21 cellular contexts compared by ENCODE assay signal in genomic region chr5:55851675-55851979, GRCh38. TPM values are rescaled to one million over a fixed set of nuclear protein-coding genes. Genes with fewer than 3 reads are reported as not detected.
A peak's percentile ranks its signal among the peaks of the same experiment; 100 is the strongest.
DNase-seq lines count a peak whose midpoint lies in the region; ATAC-seq and TF ChIP-seq lines count a peak whose summit lies in the region.
"Had no signal": no experiment of that assay in that cellular context is flagged by ENCODE, and none has a peak within 500 bp of the region (broad histone marks: within the 10 kb centered on the region; RNA-seq: fewer than 3 reads in every experiment).

No MANE protein-coding gene starts in this region.

- WGBS in right lobe of liver (ENCODE audit: insufficient coverage, low coverage, low lambda C conversion rate, missing lambda C conversion rate) = 86% methylated on average over 2 of the region's 2 CpGs

- CTCF ChIA-PET in naive thymus-derived CD4-positive, alpha-beta T cell (lab: Charles Lee) = no interaction called here

- H3K27me3 ChIP-seq in brain microvascular endothelial cell (replicated peaks) (no peaks in the 10 kb centered on the region), right lobe of liver (no peaks in the 10 kb centered on the region)
- no peaks in the 10 kb centered on the region for H3K27me3 ChIP-seq in naive thymus-derived CD4-positive, alpha-beta T cell (ENCODE audit: control insufficient read depth in 2 of 2, insufficient read depth in 2 of 2, low read length in 2 of 2)
- H3K27me3 ChIP-seq: esophagus muscularis mucosa, left lung had no signal

- H3K9me3 ChIP-seq in naive thymus-derived CD4-positive, alpha-beta T cell (ENCODE audit: control insufficient read depth in 2 of 3, low read length in 3 of 3) = no peaks in the 10 kb centered on the region
- no peaks in the 10 kb centered on the region for H3K9me3 ChIP-seq in right lobe of liver
- H3K9me3 ChIP-seq: esophagus muscularis mucosa, left lung, neutrophil had no signal

- H3K36me3 Mint-ChIP-seq in CD14-positive monocyte (no peaks in the 10 kb centered on the region), osteocyte (ENCODE audit: unreplicated experiment) (no peaks in the 10 kb centered on the region)
- H3K36me3 Mint-ChIP-seq in naive thymus-derived CD4-positive, alpha-beta T cell = peaks cover 0 to 5% (median 0%) of the 10 kb centered on the region in 5 donors

- no peak overlapping the region for H3K4me3 Mint-ChIP-seq in CD14-positive monocyte
- H3K4me3 Mint-ChIP-seq in osteocyte (ENCODE audit: unreplicated experiment) = no peak overlapping the region
- H3K4me3 Mint-ChIP-seq in naive thymus-derived CD4-positive, alpha-beta T cell = no peak overlapping the region

- H3K27ac ChIP-seq in brain microvascular endothelial cell (peak overlapping the region; percentile 78), right lobe of liver (no peak overlapping the region)
- H3K27ac ChIP-seq in naive thymus-derived CD4-positive, alpha-beta T cell (ENCODE audit: low read depth, low read length) = no peak overlapping the region
- H3K27ac ChIP-seq: esophagus muscularis mucosa, left lung, neutrophil had no signal

- ATAC-seq in naive thymus-derived CD4-positive, alpha-beta T cell = no peak
- no peak for ATAC-seq in right lobe of liver

- in situ Hi-C loops in brain microvascular endothelial cell (cut with HindIII; ENCODE audit: low pct_ligation_motif_present, low sequenced_read_pairs) = no loop called here

- H3K36me3 ChIP-seq in brain microvascular endothelial cell (replicated peaks) (no peaks in the 10 kb centered on the region), right lobe of liver (no peaks in the 10 kb centered on the region)
- no peaks in the 10 kb centered on the region for H3K36me3 ChIP-seq in naive thymus-derived CD4-positive, alpha-beta T cell (ENCODE audit: control insufficient read depth in 2 of 3, insufficient read depth in 3 of 3, low read length in 3 of 3)
- H3K36me3 ChIP-seq: esophagus muscularis mucosa, left lung, neutrophil had no signal

- intact Hi-C loops in CD14-positive monocyte (cut with micrococcal nuclease) (no loop called here), right lobe of liver (cut with DNase I) (no loop called here)
- intact Hi-C loops in naive thymus-derived CD4-positive, alpha-beta T cell (cut with micrococcal nuclease) = no loop called here

- H3K4me1 ChIP-seq in naive thymus-derived CD4-positive, alpha-beta T cell (ENCODE audit: control insufficient read depth in 2 of 2, insufficient read depth in 2 of 2, low read length in 2 of 2) = peaks cover 8 to 14% of the 10 kb centered on the region in 2 donors
- H3K4me1 ChIP-seq in right lobe of liver = no peaks in the 10 kb centered on the region
- H3K4me1 ChIP-seq: esophagus muscularis mucosa, left lung had no signal

- H3K4me3 ChIP-seq in brain microvascular endothelial cell (ENCODE audit: low read depth, low read length) = peak overlapping the region; percentile 25
- no peak overlapping the region for H3K4me3 ChIP-seq in naive thymus-derived CD4-positive, alpha-beta T cell (ENCODE audit: low read length)
- no peak overlapping the region for H3K4me3 ChIP-seq in right lobe of liver
- H3K4me3 ChIP-seq: esophagus muscularis mucosa, left lung had no signal

- H3K27me3 Mint-ChIP-seq in CD14-positive monocyte (ENCODE audit: low read depth in 3 of 3) (peaks cover 1 to 3% (median 2%) of the 10 kb centered on the region in 3 donors), osteocyte (ENCODE audit: unreplicated experiment) (no peaks in the 10 kb centered on the region)
- H3K27me3 Mint-ChIP-seq in naive thymus-derived CD4-positive, alpha-beta T cell = peaks cover 0 to 5% (median 4%) of the 10 kb centered on the region in 5 donors

- TF ChIP-seq CTCF in CD14-positive monocyte (IDR thresholded peaks at IDR 0.05) = no peak
- TF ChIP-seq CTCF in brain microvascular endothelial cell (IDR thresholded peaks at IDR 0.05; ENCODE audit: low read depth, low read length, missing control alignments) = no peak
- no peak for TF ChIP-seq CTCF in osteocyte (IDR thresholded peaks at IDR 0.05)
- TF ChIP-seq CTCF in right lobe of liver (IDR thresholded peaks at IDR 0.05) = no peak

- H3K4me1 Mint-ChIP-seq in CD14-positive monocyte (peaks cover 54% of the 10 kb centered on the region), osteocyte (ENCODE audit: unreplicated experiment) (peaks cover 25% of the 10 kb centered on the region)
- H3K4me1 Mint-ChIP-seq in naive thymus-derived CD4-positive, alpha-beta T cell = peaks cover 14 to 59% (median 17%) of the 10 kb centered on the region in 7 donors

- no peak for DNase-seq in CD14-positive monocyte (ENCODE audit: low spot score)
- peak; percentile 17 for DNase-seq in HT1080 (ENCODE audit: low read depth)
- DNase-seq in brain microvascular endothelial cell = no peak
- no peak for DNase-seq in osteocyte (ENCODE audit: extremely low spot score, unreplicated experiment)
- no peak for DNase-seq in naive thymus-derived CD4-positive, alpha-beta T cell
- no peak for DNase-seq in right lobe of liver
- DNase-seq in activated naive CD4-positive, alpha-beta T cell treated with anti-CD3 and anti-CD28 coated beads, Interleukin-2, amount 50 U/mL, for 16 hours = no peak
- DNase-seq in globus pallidus (ENCODE audit: low spot score) = no peak
- DNase-seq: activated CD4-positive, alpha-beta T cell treated with anti-CD3 and anti-CD28 coated beads for 4 hours; activated effector memory CD4-positive, alpha-beta T cell treated with Interleukin-2 at 50 U/mL for 16 hours; AML-193; central memory CD4-positive, alpha-beta T cell; COR-L47; left lung; NCI-H2081; NCI-H446 treated with DMSO at 0.1 percent for 48 hours; RPMI8226; stimulated activated naive CD4-positive, alpha-beta T cell treated with Interleukin-2 at 50 U/mL for 16 hours had no signal

- H3K27ac Mint-ChIP-seq in CD14-positive monocyte (peak overlapping the region in 6 of 7 donors; percentile 20 to 92 (median 84)), osteocyte (ENCODE audit: unreplicated experiment) (peak overlapping the region; percentile 63)
- no peak overlapping the region for H3K27ac Mint-ChIP-seq in naive thymus-derived CD4-positive, alpha-beta T cell

- POLR2A ChIA-PET in naive thymus-derived CD4-positive, alpha-beta T cell (lab: Charles Lee) = no interaction called here

- no peak for TF ChIP-seq POLR2A in right lobe of liver (IDR thresholded peaks at IDR 0.05)

- H3K9me3 Mint-ChIP-seq in CD14-positive monocyte (peaks cover 0 to 1% (median 0%) of the 10 kb centered on the region in 7 donors), osteocyte (ENCODE audit: unreplicated experiment) (no peaks in the 10 kb centered on the region)
- peaks cover 0 to 5% (median 0%) of the 10 kb centered on the region in 11 donors for H3K9me3 Mint-ChIP-seq in naive thymus-derived CD4-positive, alpha-beta T cell

RNA-seq across cellular contexts. Expression of gene IL31RA, which starts 0.5 kb away (rescaled TPM):
- 1 to 10 TPM in 1 of 2 donors, under 1 TPM in 1; 0.52 to 1.3 TPM for polyA plus RNA-seq in CD14-positive monocyte
- total RNA-seq in HT1080 (2014; rRNA removed; shearing (Covaris generic)) = 6.9 and 7.8 TPM in 2 replicates
- polyA plus RNA-seq in HT1080 (2015; cell fraction: cytosol; rRNA removed) = 7.3 and 10.2 TPM in 2 replicates
- 11.8 and 14.1 TPM in 2 replicates for polyA plus RNA-seq in HT1080 (2015; cell fraction: nucleus; rRNA removed)
- total RNA-seq in osteocyte (0.29 TPM in 1 of 2 replicates, not detected in the other), right lobe of liver (not detected)
- 1 to 10 TPM in 1 of 5 experiments, under 1 TPM in 1, not detected in 3; 0.39 to 1.5 TPM for total RNA-seq in naive thymus-derived CD4-positive, alpha-beta T cell
- not detected for polyA plus RNA-seq in naive thymus-derived CD4-positive, alpha-beta T cell
- total RNA-seq: H1 had no signal
- polyA plus RNA-seq: H1 had no signal

Comparison
In these comparisons a context has a peak if more than half of its experiments do, and no peak if none do; other contexts are left out.
1. H3K27ac Mint-ChIP-seq: peak in CD14-positive monocyte (6 of 7) and osteocyte (single experiment); none in naive thymus-derived CD4-positive, alpha-beta T cell (0 of 9).